ENCODE assay signal across 30 cellular contexts in genomic region chr5:5645891-5646290, GRCh38.
"Had no signal": no experiment of that assay in that cellular context is flagged by ENCODE, and none has a peak within 500 bp of the region (broad histone marks: within the 10 kb centered on the region; RNA-seq: fewer than 3 reads in every experiment).

No MANE protein-coding gene starts in this region.

- H3K4me3 ChIP-seq: coronary artery, dorsolateral prefrontal cortex, esophagus squamous epithelium, gastroesophageal sphincter, heart right ventricle had no signal

- H3K27me3 ChIP-seq: brain microvascular endothelial cell, esophagus squamous epithelium, gastroesophageal sphincter, heart right ventricle had no signal

- DNase-seq: activated CD4-positive, alpha-beta memory T cell treated with anti-CD3 and anti-CD28 coated beads for 36 hours; activated CD4-positive, alpha-beta T cell treated with anti-CD3 and anti-CD28 coated beads for 36 hours; activated CD4-positive, alpha-beta T cell treated with anti-CD3 and anti-CD28 coated beads, Interleukin-2, amount 10 ng/mL, durations not matched to agents 24 days and 14 days; activated CD4-positive, CD25-positive, alpha-beta regulatory T cell; activated CD4-positive, CD25-positive, alpha-beta regulatory T cell treated with anti-CD3 and anti-CD28 coated beads, Interleukin-2, amount 50 U/mL, for 72 hours; activated CD8-positive, alpha-beta memory T cell treated with anti-CD3 and anti-CD28 coated beads, Interleukin-2, amount 10 ng/mL, durations not matched to agents 7 days and 5 days; activated CD8-positive, alpha-beta memory T cell treated with anti-CD3 and anti-CD28 coated beads, Interleukin-2, amount 50 U/mL, for 48 hours; activated CD8-positive, alpha-beta T cell treated with anti-CD3 and anti-CD28 coated beads, Interleukin-2, amount 10 ng/mL, durations not matched to agents 7 days and 5 days; activated gamma-delta T cell; activated naive CD4-positive, alpha-beta T cell; activated naive CD4-positive, alpha-beta T cell treated with anti-CD3 and anti-CD28 coated beads, Interleukin-2, amount 10 ng/mL, durations not matched to agents 7 days and 5 days; activated naive CD8-positive, alpha-beta T cell treated with anti-CD3 and anti-CD28 coated beads, Interleukin-2, amount 10 ng/mL, durations not matched to agents 7 days and 5 days; activated T-cell treated with anti-CD3 and anti-CD28 coated beads for 4 hours; activated T-cell treated with anti-CD3 and anti-CD28 coated beads, Interleukin-2, amount 50 U/mL, for 24 hours; activated T-cell treated with anti-CD3 and anti-CD28 coated beads, Interleukin-2, amount 50 U/mL, for 72 hours; amniotic stem cell; anterior cingulate cortex; brain microvascular endothelial cell; dorsolateral prefrontal cortex; effector memory CD4-positive, alpha-beta T cell; endodermal cell; esophagus squamous epithelium; foreskin melanocyte; heart right ventricle; T-helper 1 cell; T-helper 17 cell; T1000 had no signal

- H3K36me3 ChIP-seq: brain microvascular endothelial cell, esophagus squamous epithelium, gastroesophageal sphincter, heart right ventricle had no signal

- H3K4me1 ChIP-seq: esophagus squamous epithelium had no signal

- ATAC-seq: activated CD4-positive, alpha-beta T cell treated with anti-CD3 and anti-CD28 coated beads for 36 hours; activated CD8-positive, alpha-beta memory T cell treated with anti-CD3 and anti-CD28 coated beads, Interleukin-2, amount 10 ng/mL, durations not matched to agents 7 days and 5 days; activated CD8-positive, alpha-beta T cell treated with anti-CD3 and anti-CD28 coated beads, Interleukin-2, amount 10 ng/mL, durations not matched to agents 7 days and 5 days; activated naive CD4-positive, alpha-beta T cell treated with anti-CD3 and anti-CD28 coated beads, Interleukin-2, amount 50 U/mL, for 72 hours; activated T-cell treated with anti-CD3 and anti-CD28 coated beads, Interleukin-2, amount 50 U/mL, for 72 hours; gastroesophageal sphincter; heart right ventricle; T-helper 17 cell had no signal

- H3K9me3 ChIP-seq: esophagus squamous epithelium, gastroesophageal sphincter, heart right ventricle had no signal

- H3K27ac ChIP-seq: brain microvascular endothelial cell, coronary artery, dorsolateral prefrontal cortex, esophagus squamous epithelium, heart right ventricle had no signal
